Comparison of ENCODE assay signal across 10 cellular contexts in the genomic region with DNA sequence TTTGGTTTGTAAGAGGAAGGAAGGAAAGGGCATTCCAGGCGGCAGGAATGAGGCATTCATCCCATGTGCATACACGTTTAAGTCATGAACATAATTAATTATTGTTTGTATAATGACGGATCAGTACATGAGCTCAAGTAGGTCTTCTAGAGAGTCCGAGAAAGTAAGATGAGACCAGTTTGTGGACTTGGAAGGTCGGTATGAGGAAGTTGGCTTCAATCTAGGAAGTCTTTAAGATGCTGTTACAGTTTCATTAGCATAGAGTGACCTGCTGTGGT. TPM values are rescaled to one million over a fixed set of nuclear protein-coding genes. Genes with fewer than 3 reads are reported as not detected.
A peak's percentile ranks its signal among the peaks of the same experiment; 100 is the strongest.
DNase-seq lines count a peak whose midpoint lies in the region; TF ChIP-seq lines count a peak whose summit lies in the region.
"Had no signal": no experiment of that assay in that cellular context is flagged by ENCODE, and none has a peak within 500 bp of the region (broad histone marks: within the 10 kb centered on the region; RNA-seq: fewer than 3 reads in every experiment).

No MANE protein-coding gene starts in this region.

- no peak overlapping the region for H2AK5ac ChIP-seq in trophoblast cell (ENCODE audit: low read length)

- no peak overlapping the region for H2AFZ ChIP-seq in trophoblast cell (ENCODE audit: insufficient read depth, low read length, poor library complexity)

- POLR2A ChIA-PET in GM10248 (lab: Yijun Ruan, JAX) = no interaction called here

- H3K27ac Mint-ChIP-seq in T-helper 2 cell treated with Interferon-gamma antibody and Interleukin-4, amounts not matched to agents 5 μg/mL and 100 μg/mL, for 36 hours = peak overlapping the region; percentile 50

- peaks cover 16% of the 10 kb centered on the region for H3K79me2 ChIP-seq in trophoblast cell (ENCODE audit: control insufficient read depth, insufficient read depth, low read length, poor library complexity)

- no peak overlapping the region for H4K91ac ChIP-seq in trophoblast cell (ENCODE audit: low read depth, low read length)

- H3K14ac ChIP-seq in trophoblast cell (ENCODE audit: low read length) = no peak overlapping the region

- H3K18ac ChIP-seq in trophoblast cell (ENCODE audit: low read length) = no peak overlapping the region

- H2BK5ac ChIP-seq in trophoblast cell (ENCODE audit: low read depth, low read length, poor library complexity) = no peak overlapping the region

- no peaks in the 10 kb centered on the region for H3K9me3 ChIP-seq in trophoblast cell (ENCODE audit: insufficient read depth, low read depth, low read length)
- H3K9me3 ChIP-seq: right atrium auricular region had no signal

- peaks cover 13% of the 10 kb centered on the region for H3K79me1 ChIP-seq in trophoblast cell (ENCODE audit: low read length)

- H3K4me3 Mint-ChIP-seq in T-helper 2 cell treated with Interferon-gamma antibody and Interleukin-4, amounts not matched to agents 5 μg/mL and 100 μg/mL, for 36 hours = peak overlapping the region; percentile 92

- TF ChIP-seq POLR2A in NB4 (IDR thresholded peaks at IDR 0.05; ENCODE audit: extremely low read depth, insufficient read length) = no peak

- no peak for TF ChIP-seq CTCF in NB4 (IDR thresholded peaks at IDR 0.05; ENCODE audit: low read depth, low read length)
- TF ChIP-seq CTCF in coronary artery (IDR thresholded peaks at IDR 0.05) = no peak
- TF ChIP-seq CTCF in GM10248 (IDR thresholded peaks at IDR 0.05; ENCODE audit: control extremely low read depth, extremely low read depth, low read depth, missing control alignments) = no peak

- CTCF ChIA-PET in GM10248 (lab: Yijun Ruan, JAX) = interaction anchor here (1.6 kb wide), 1 partner anchor 15 kb away, joined by 3 read pairs; no protein-coding TSS in a partner anchor

- H3K4me3 ChIP-seq in NB4 (ENCODE audit: low read depth, low read length) (peak overlapping the region; percentile 86), coronary artery (peak overlapping the region; percentile 100), trophoblast cell (ENCODE audit: low read depth, low read length) (no peak overlapping the region)
- H3K4me3 ChIP-seq: right atrium auricular region had no signal

- H4K12ac ChIP-seq in trophoblast cell (ENCODE audit: low read depth, low read length) = no peak overlapping the region

- no peak overlapping the region for H2BK120ac ChIP-seq in trophoblast cell (ENCODE audit: insufficient read depth, low read length, poor library complexity)

- WGBS in trophoblast cell (ENCODE audit: extremely low coverage, insufficient coverage, insufficient read length) = no CpG with 5 or more reads among the region's 5 CpGs

- no peak overlapping the region for H2BK12ac ChIP-seq in trophoblast cell (ENCODE audit: low read length)

- H3K23ac ChIP-seq in trophoblast cell (ENCODE audit: low read length) = no peak overlapping the region

- H3K9me3 Mint-ChIP-seq in T-helper 2 cell treated with Interferon-gamma antibody and Interleukin-4, amounts not matched to agents 5 μg/mL and 100 μg/mL, for 36 hours = no peaks in the 10 kb centered on the region

- peaks cover 32% of the 10 kb centered on the region for H3K4me1 Mint-ChIP-seq in T-helper 2 cell treated with Interferon-gamma antibody and Interleukin-4, amounts not matched to agents 5 μg/mL and 100 μg/mL, for 36 hours (ENCODE audit: low read depth)

- peaks cover 2% of the 10 kb centered on the region in 2 experiments for H3K4me1 ChIP-seq in trophoblast cell (ENCODE audit: control insufficient read depth in 1 of 2, insufficient read depth in 2 of 2, low read length in 2 of 2)

- H4K8ac ChIP-seq in trophoblast cell (ENCODE audit: low read depth, low read length) = no peak overlapping the region

- H3K27me3 Mint-ChIP-seq in T-helper 2 cell treated with Interferon-gamma antibody and Interleukin-4, amounts not matched to agents 5 μg/mL and 100 μg/mL, for 36 hours (ENCODE audit: low read depth) = no peaks in the 10 kb centered on the region

- no peaks in the 10 kb centered on the region for H3K36me3 ChIP-seq in trophoblast cell (ENCODE audit: control insufficient read depth in 1 of 2, insufficient read depth in 2 of 2, low read length in 2 of 2)
- H3K36me3 ChIP-seq: right atrium auricular region had no signal

- H3K27ac ChIP-seq in coronary artery (no peak overlapping the region), trophoblast cell (ENCODE audit: low read depth, low read length) (no peak overlapping the region)
- H3K27ac ChIP-seq: right atrium auricular region had no signal

- DNase-seq in T-helper 2 cell treated with Interferon-gamma antibody and Interleukin-4, amounts not matched to agents 5 μg/mL and 100 μg/mL, for 36 hours (ENCODE audit: low spot score) = no peak
- no peak for DNase-seq in T-helper 2 cell
- DNase-seq in NB4 (ENCODE audit: low read depth) = peak; percentile 26
- no peak for DNase-seq in coronary artery (ENCODE audit: low spot score)
- peak in 1 of 2 donors; percentile 16 for DNase-seq in trophoblast cell
- DNase-seq in GM10248 (ENCODE audit: extremely low spot score) = no peak
- DNase-seq in NCI-H1930 (lab: John Stamatoyannopoulos, UW) = no peak
- DNase-seq in NCI-H446 (lab: John Stamatoyannopoulos, UW) = no peak
- DNase-seq: NCI-H774 had no signal

- no peak overlapping the region for H3K9ac ChIP-seq in trophoblast cell (ENCODE audit: low read length)

- H3K4ac ChIP-seq in trophoblast cell (ENCODE audit: low read depth, low read length) = peak overlapping the region; percentile 49

- peaks cover 22% of the 10 kb centered on the region for H3K36me3 Mint-ChIP-seq in T-helper 2 cell treated with Interferon-gamma antibody and Interleukin-4, amounts not matched to agents 5 μg/mL and 100 μg/mL, for 36 hours (ENCODE audit: low read depth)

- H3K27me3 ChIP-seq in trophoblast cell (ENCODE audit: insufficient read depth, low read length) = no peaks in the 10 kb centered on the region
- H3K27me3 ChIP-seq: right atrium auricular region had no signal

- H3K4me2 ChIP-seq in trophoblast cell (ENCODE audit: low read length) = peak overlapping the region; percentile 16

RNA-seq across cellular contexts. Expression of a gene that starts 2.1 kb away (rescaled TPM):
- 9.4 and 9.5 TPM in 2 replicates for polyA plus RNA-seq in trophoblast cell (2013)

RNA-seq across cellular contexts. Expression of a gene that starts 2.6 kb away (rescaled TPM):
- 8.0 and 8.5 TPM in 2 replicates for polyA plus RNA-seq in trophoblast cell (2013)
